Comparison of ENCODE assay signal across 8 cellular contexts in genomic region chr17:68234726-68235335, GRCh38. TPM values are rescaled to one million over a fixed set of nuclear protein-coding genes. Genes with fewer than 3 reads are reported as not detected.
A peak's percentile ranks its signal among the peaks of the same experiment; 100 is the strongest.
DNase-seq lines count a peak whose midpoint lies in the region; ATAC-seq and TF ChIP-seq lines count a peak whose summit lies in the region.
"Not testable (repeated sequence)": the region's sequence is repeated elsewhere in the genome, so short reads cannot be mapped to it uniquely, and the experiment has no call there.

No MANE protein-coding gene starts in this region.

- H4K20me1 ChIP-seq in PC-3 (ENCODE audit: low read length), result not testable (repeated sequence)

- H2AFZ ChIP-seq in PC-3 (ENCODE audit: low read length), result peak overlapping the region; percentile 56; the same call in 1 of the 2 replicates

- POLR2A ChIA-PET in PC-3 (lab: Charles Lee; ENCODE audit: unreplicated experiment), result interaction anchor here (0.7 kb wide), 1 partner anchor 40 kb away, joined by 4 read pairs; no protein-coding TSS in a partner anchor

- ATAC-seq in GM18909 (IDR thresholded peaks at IDR 0.05; ENCODE audit: poor library complexity, unreplicated experiment) (peak; percentile 42), HG03196 (IDR thresholded peaks at IDR 0.05; ENCODE audit: unreplicated experiment) (peak; percentile 38), PC-3 (peak; percentile 96)

- H3K27ac ChIP-seq in PC-3 (ENCODE audit: low read length), result peak overlapping the region; percentile 65

- H3K27me3 Mint-ChIP-seq in dendritic cell treated with granulocyte-macrophage colony-stimulating factor and Interleukin-4, amounts not matched to agents 40 ng/mL and 50 ng/mL, for 4 days, result not testable (repeated sequence)

- not testable (repeated sequence) for H3K4me3 Mint-ChIP-seq in dendritic cell treated with granulocyte-macrophage colony-stimulating factor and Interleukin-4, amounts not matched to agents 40 ng/mL and 50 ng/mL, for 4 days

- H3F3A ChIP-seq in PC-3 (ENCODE audit: low read length, unreplicated experiment), result not testable (repeated sequence)

- H3K36me3 Mint-ChIP-seq in dendritic cell treated with granulocyte-macrophage colony-stimulating factor and Interleukin-4, amounts not matched to agents 40 ng/mL and 50 ng/mL, for 4 days (ENCODE audit: low read depth), result not testable (repeated sequence)

- not testable (repeated sequence) for H3K36me3 ChIP-seq in PC-3 (ENCODE audit: low read depth, low read length)

- H3K27me3 ChIP-seq in PC-3 (ENCODE audit: low read length), result not testable (repeated sequence)

- not testable (repeated sequence) for H3K9me2 ChIP-seq in PC-3 (replicated peaks; ENCODE audit: low read length)

- H3K4me2 ChIP-seq in PC-3 (ENCODE audit: low read length), result 0 out of 2 replicates have a peak overlapping the region, but pooled peaks have one; percentile 28

- TF ChIP-seq CTCF in PC-3 (conservative IDR thresholded peaks at IDR 0.05; ENCODE audit: low read depth, low read length), result not testable (repeated sequence)

- H3K79me2 ChIP-seq in PC-3 (ENCODE audit: low read length), result not testable (repeated sequence)

- BruUV-seq in PC-3 (replicated peaks; lab: Mats Ljungman, UMichigan), result not testable (repeated sequence)

- H3K27ac Mint-ChIP-seq in dendritic cell treated with granulocyte-macrophage colony-stimulating factor and Interleukin-4, amounts not matched to agents 40 ng/mL and 50 ng/mL, for 4 days, result peak overlapping the region; percentile 80

- intact Hi-C loops in PC-3 (cut with micrococcal nuclease); dendritic cell treated with granulocyte-macrophage colony-stimulating factor and Interleukin-4, amounts not matched to agents 40 ng/mL and 50 ng/mL, for 4 days (cut with micrococcal nuclease): not testable (repeated sequence)

- not testable (repeated sequence) for H3K4me3 ChIP-seq in PC-3 (ENCODE audit: low read length)

- not testable (repeated sequence) for H3K9ac ChIP-seq in PC-3 (ENCODE audit: low read length)

- not testable (repeated sequence) for H3K9me3 ChIP-seq in PC-3 (ENCODE audit: low read length)

- peak; percentile 60 for DNase-seq in AG08396 (ENCODE audit: low spot score)
- DNase-seq in PC-3, result peak; percentile 89
- peak; percentile 15 for DNase-seq in activated T-helper 1 cell treated with Interleukin-2 at 50 U/mL for 16 hours (ENCODE audit: low read depth)
- peak; percentile 76 for DNase-seq in inferior parietal cortex (ENCODE audit: extremely low spot score)
- DNase-seq in putamen (ENCODE audit: low spot score), result peak; percentile 59

- CTCF ChIA-PET in PC-3 (lab: Charles Lee), result interaction anchor here (0.6 kb wide), 1 partner anchor 238 kb away, joined by 3 read pairs; the partner anchor contains the start of gene C17orf58

- H3K4me1 ChIP-seq in PC-3 (ENCODE audit: insufficient read depth, low read length), result peaks cover 28% of the 10 kb centered on the region

- H3K4me1 Mint-ChIP-seq in dendritic cell treated with granulocyte-macrophage colony-stimulating factor and Interleukin-4, amounts not matched to agents 40 ng/mL and 50 ng/mL, for 4 days (ENCODE audit: low read depth), result peaks cover 37% of the 10 kb centered on the region

- H3K9me3 Mint-ChIP-seq in dendritic cell treated with granulocyte-macrophage colony-stimulating factor and Interleukin-4, amounts not matched to agents 40 ng/mL and 50 ng/mL, for 4 days, result not testable (repeated sequence)

RNA-seq across cellular contexts. Expression of gene AMZ2, which starts 13.0 kb away (rescaled TPM):
- total RNA-seq in PC-3 (2014; rRNA removed), result 81.1 and 88.5 TPM in 2 replicates

RNA-seq across cellular contexts. Expression of gene SLC16A6, which starts 56.1 kb away (rescaled TPM):
- 1.2 and 1.4 TPM in 2 replicates for total RNA-seq in PC-3 (2014; rRNA removed)

RNA-seq across cellular contexts. Expression of gene ARSG, which starts 56.5 kb away (rescaled TPM):
- 1.3 and 2.1 TPM in 2 replicates for total RNA-seq in PC-3 (2014; rRNA removed)

Comparison
In these comparisons a context has a peak if more than half of its experiments do, and no peak if none do; other contexts are left out.
1. DNase-seq: peak in every context shown above with its lines; median percentile 89 in PC-3; 76 in inferior parietal cortex; 60 in AG08396; 59 in putamen; 15 in activated T-helper 1 cell treated with Interleukin-2 at 50 U/mL for 16 hours.
2. ATAC-seq: peak in every context shown above with its lines; median percentile 96 in PC-3; 42 in GM18909; 38 in HG03196.